Comparison of ENCODE assay signal across 8 cellular contexts in the genomic region with DNA sequence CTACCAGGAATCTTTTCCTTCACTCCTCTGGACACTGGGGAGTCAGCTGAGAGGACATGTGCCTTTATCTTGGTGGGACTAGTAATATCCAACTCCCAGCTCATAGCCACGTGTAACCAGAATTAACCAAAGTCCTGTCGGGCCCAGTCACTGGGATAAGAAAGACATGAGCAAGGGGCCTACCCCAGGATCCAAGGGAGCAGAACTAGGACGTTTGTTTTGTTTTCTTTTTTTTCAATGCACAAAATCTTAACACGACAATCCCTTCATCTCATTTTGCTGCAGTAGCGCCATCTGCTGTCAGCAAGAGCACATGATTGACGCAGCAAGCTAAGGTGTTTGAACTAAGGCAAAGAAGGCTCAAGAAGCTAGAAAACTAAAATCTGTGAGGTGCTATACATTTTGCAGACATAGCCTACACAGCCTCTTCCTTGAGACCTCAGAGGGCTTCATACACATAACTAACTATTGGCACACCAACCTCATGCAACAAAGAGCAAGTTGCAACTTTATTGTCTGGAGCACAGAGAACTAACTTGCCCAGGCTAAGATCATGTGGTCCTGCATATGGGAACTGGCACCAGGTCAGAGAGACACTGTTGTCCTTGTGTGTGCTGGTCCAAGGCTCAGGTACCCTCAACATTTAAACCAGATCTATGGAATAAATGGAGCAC. TPM values are rescaled to one million over a fixed set of nuclear protein-coding genes. Genes with fewer than 3 reads are reported as not detected.
DNase-seq lines count a peak whose midpoint lies in the region; ATAC-seq and TF ChIP-seq lines count a peak whose summit lies in the region.

No MANE protein-coding gene starts in this region.

- POLR2A ChIA-PET in HEK293 (lab: Yijun Ruan, JAX) (interaction anchor here (0.9 kb wide), 1 partner anchor 10 kb away, joined by 3 read pairs; no protein-coding TSS in a partner anchor), PC-9 (lab: Charles Lee; ENCODE audit: unreplicated experiment) (no interaction called here)

- H3K9me3 ChIP-seq in HEK293 (ENCODE audit: control insufficient read depth, insufficient read depth, low read depth, low read length), result no peaks in the 10 kb centered on the region
- no peaks in the 10 kb centered on the region for H3K9me3 ChIP-seq in PC-9 (ENCODE audit: insufficient read depth, low read depth)
- no peaks in the 10 kb centered on the region for H3K9me3 ChIP-seq in esophagus squamous epithelium
- H3K9me3 ChIP-seq in neural cell (ENCODE audit: low read length), result no peaks in the 10 kb centered on the region

- H3K36me3 ChIP-seq in HEK293 (ENCODE audit: control insufficient read depth in 2 of 2, insufficient read depth in 1 of 2, low read length in 2 of 2) (peaks cover 7 to 25% of the 10 kb centered on the region in 2 experiments), PC-9 (ENCODE audit: low read depth) (0 out of 2 replicates have a peak, but pooled peaks cover 1% of the 10 kb centered on the region), esophagus squamous epithelium (peaks cover 0 to 91% (median 28%) of the 10 kb centered on the region in 3 donors), neural cell (ENCODE audit: insufficient read depth, low read length) (peaks cover 10% of the 10 kb centered on the region)

- intact Hi-C loops in CD14-positive monocyte (cut with micrococcal nuclease), result loop anchor here (1.0 to 10.0 kb wide), 4 partner anchors 119 to 273 kb away; no protein-coding TSS in a partner anchor
- intact Hi-C loops in PC-9 (cut with micrococcal nuclease; ENCODE audit: unreplicated experiment), result loop anchor here (1.0 to 2.0 kb wide), 3 partner anchors 120 to 283 kb away; partner anchors contain the start of gene HAPLN3
- intact Hi-C loops in esophagus squamous epithelium (cut with DNase I), result loop anchor here (2.0 to 10.0 kb wide), 2 partner anchors 121 to 273 kb away; no protein-coding TSS in a partner anchor

- peaks cover 10% of the 10 kb centered on the region for H3K4me1 ChIP-seq in HEK293 (ENCODE audit: control insufficient read depth, insufficient read depth, low read length)
- H3K4me1 ChIP-seq in PC-9 (replicated peaks; ENCODE audit: insufficient read depth), result no peaks in the 10 kb centered on the region
- peaks cover 0 to 21% (median 3%) of the 10 kb centered on the region in 3 donors for H3K4me1 ChIP-seq in esophagus squamous epithelium

- H4K20me1 ChIP-seq in PC-9 (ENCODE audit: insufficient read depth) (no peaks in the 10 kb centered on the region), neural cell (ENCODE audit: insufficient read depth) (no peaks in the 10 kb centered on the region)

- H3K27ac ChIP-seq in HEK293 (ENCODE audit: extremely low read depth, low read depth, low read length), result no peak overlapping the region
- no peak overlapping the region for H3K27ac ChIP-seq in PC-9
- H3K27ac ChIP-seq in esophagus squamous epithelium, result peak overlapping the region in 1 of 4 donors; percentile 1
- no peak overlapping the region for H3K27ac ChIP-seq in neural cell (ENCODE audit: low read length)

- peak overlapping the region in 5 of 7 donors; percentile 3 to 66 (median 30) for H3K27ac Mint-ChIP-seq in CD14-positive monocyte

- H2AFZ ChIP-seq in PC-9 (no peak overlapping the region), neural cell (ENCODE audit: low read depth, low read length) (no peak overlapping the region)

- no peaks in the 10 kb centered on the region for H3K79me2 ChIP-seq in PC-9 (ENCODE audit: low read depth)
- no peaks in the 10 kb centered on the region for H3K79me2 ChIP-seq in neural cell (replicated peaks; ENCODE audit: insufficient read depth, low read length)

- peak; percentile 81 for TF ChIP-seq CTCF in CD14-positive monocyte (IDR thresholded peaks at IDR 0.05)
- TF ChIP-seq CTCF in HEK293 (tag by site-specific recombination; IDR thresholded peaks at IDR 0.05), result peak; percentile 81
- peak; percentile 88 for TF ChIP-seq CTCF in PC-9 (conservative IDR thresholded peaks at IDR 0.05)
- TF ChIP-seq CTCF in esophagus squamous epithelium (IDR thresholded peaks at IDR 0.05), result peak; percentile 29 to 89 (median 82)
- peak; percentile 92 for TF ChIP-seq CTCF in neural cell (IDR thresholded peaks at IDR 0.05; ENCODE audit: poor library complexity, severe bottlenecking)

- no peak overlapping the region for H3K9ac ChIP-seq in neural cell (ENCODE audit: low read length)

- peak; percentile 27 to 35 for ATAC-seq in activated T-cell treated with anti-CD3 and anti-CD28 coated beads, Interleukin-2, amount 50 U/mL, for 4 hours
- no peak for ATAC-seq in HG03432 (IDR thresholded peaks at IDR 0.05; ENCODE audit: unreplicated experiment)

- DNase-seq in CD14-positive monocyte (ENCODE audit: low spot score) (no peak), PC-9 (peak; percentile 46 to 50), esophagus squamous epithelium (lab: John Stamatoyannopoulos, UW) (no peak), stromal cell of bone marrow (ENCODE audit: low read depth) (peak; percentile 68)
- peak; percentile 42 for DNase-seq in activated T-cell treated with anti-CD3 and anti-CD28 coated beads, Interleukin-2, amount 50 U/mL, for 4 hours

- peaks cover 5% of the 10 kb centered on the region; the same call in 1 of the 2 replicates for H3F3A ChIP-seq in PC-9 (ENCODE audit: insufficient read depth, low read depth)
- no peaks in the 10 kb centered on the region for H3F3A ChIP-seq in neural cell (ENCODE audit: insufficient read depth, low read length, poor library complexity, severe bottlenecking)

- BruUV-seq in PC-9 (replicated peaks; lab: Mats Ljungman, UMichigan), result no TSS peak

- H3K27me3 Mint-ChIP-seq in CD14-positive monocyte (ENCODE audit: low read depth in 3 of 3), result no peaks in the 10 kb centered on the region
- H3K27me3 Mint-ChIP-seq in activated T-cell treated with anti-CD3 and anti-CD28 coated beads, Interleukin-2, amount 50 U/mL, for 4 hours (ENCODE audit: low read depth), result no peaks in the 10 kb centered on the region

- no peak overlapping the region for H3K4me2 ChIP-seq in PC-9
- H3K4me2 ChIP-seq in neural cell (ENCODE audit: low read length), result no peak overlapping the region

- CTCF ChIA-PET in HEK293 (lab: Yijun Ruan, JAX) (interaction anchor here (0.6 to 19.0 kb wide), 63 partner anchors 9 to 1327 kb away, joined by 3 to 480 read pairs (median 4); partner anchors contain the start of genes ABHD2, FANCI and HAPLN3), PC-9 (lab: Charles Lee) (interaction anchor here (0.6 to 1.3 kb wide), 6 partner anchors 18 to 1657 kb away, joined by 3 to 6 read pairs (median 4); no protein-coding TSS in a partner anchor)

- TF ChIP-seq RAD21 in neural cell (conservative IDR thresholded peaks at IDR 0.05), result peak; percentile 89

- no peak for TF ChIP-seq EP300 in neural cell (conservative IDR thresholded peaks at IDR 0.05; ENCODE audit: poor library complexity, severe bottlenecking)

- H3K4me3 Mint-ChIP-seq in CD14-positive monocyte, result no peak overlapping the region
- H3K4me3 Mint-ChIP-seq in activated T-cell treated with anti-CD3 and anti-CD28 coated beads, Interleukin-2, amount 50 U/mL, for 4 hours, result no peak overlapping the region

- H3K4me1 Mint-ChIP-seq in CD14-positive monocyte, result no peaks in the 10 kb centered on the region
- peaks cover 31% of the 10 kb centered on the region for H3K4me1 Mint-ChIP-seq in activated T-cell treated with anti-CD3 and anti-CD28 coated beads, Interleukin-2, amount 50 U/mL, for 4 hours (ENCODE audit: low read depth)

- peaks cover 0 to 1% (median 0%) of the 10 kb centered on the region in 7 donors for H3K9me3 Mint-ChIP-seq in CD14-positive monocyte
- no peaks in the 10 kb centered on the region for H3K9me3 Mint-ChIP-seq in activated T-cell treated with anti-CD3 and anti-CD28 coated beads, Interleukin-2, amount 50 U/mL, for 4 hours

- H3K27me3 ChIP-seq in PC-9 (ENCODE audit: insufficient read depth, low read depth), result no peaks in the 10 kb centered on the region
- no peaks in the 10 kb centered on the region for H3K27me3 ChIP-seq in esophagus squamous epithelium
- no peaks in the 10 kb centered on the region for H3K27me3 ChIP-seq in neural cell (ENCODE audit: insufficient read depth, low read depth, low read length)

- peaks cover 88 to 98% of the 10 kb centered on the region in 2 donors for H3K36me3 Mint-ChIP-seq in CD14-positive monocyte
- peaks cover 35% of the 10 kb centered on the region for H3K36me3 Mint-ChIP-seq in activated T-cell treated with anti-CD3 and anti-CD28 coated beads, Interleukin-2, amount 50 U/mL, for 4 hours (ENCODE audit: insufficient read depth)

- H3K4me3 ChIP-seq in HEK293 (ENCODE audit: low read depth, low read length) (no peak overlapping the region), PC-9 (no peak overlapping the region), esophagus squamous epithelium (no peak overlapping the region), neural cell (ENCODE audit: low read length) (no peak overlapping the region)

- 0 to 8% methylated on average over 5 to 6 of the region's 6 CpGs for WGBS in esophagus squamous epithelium, 2 donors

- TF ChIP-seq POLR2A in esophagus squamous epithelium (IDR thresholded peaks at IDR 0.05), result no peak

- H3K9me2 ChIP-seq in PC-9 (ENCODE audit: insufficient read depth) (no peaks in the 10 kb centered on the region), neural cell (ENCODE audit: insufficient read depth, low read length) (no peaks in the 10 kb centered on the region)

TF ChIP-seq in HEK293, 187 proteins besides CTCF, POLR2A, EP300 and RAD21 (continues in another document):
- TF ChIP-seq ZNF366 (tag by site-specific recombination; conservative IDR thresholded peaks at IDR 0.05), result peak; percentile 75
- TF ChIP-seq ZNF2 (tag by site-specific recombination; IDR thresholded peaks at IDR 0.05), result peak; percentile 59
- TF ChIP-seq ZNF610 (tag by site-specific recombination; IDR thresholded peaks at IDR 0.05; ENCODE audit: borderline replicate concordance), result no peak
- TF ChIP-seq ZNF660 (tag by site-specific recombination; IDR thresholded peaks at IDR 0.05), result 0 out of 2 replicates have a peak, but pooled peaks have one; percentile 42
- TF ChIP-seq ZBTB17 (tag by site-specific recombination; IDR thresholded peaks at IDR 0.05), result 0 out of 2 replicates have a peak, but pooled peaks have one; percentile 16

TF ChIP-seq in neural cell, 6 proteins besides CTCF, POLR2A, EP300 and RAD21:
- TF ChIP-seq SMC3 (conservative IDR thresholded peaks at IDR 0.05; ENCODE audit: poor library complexity), result peak; percentile 95
- TF ChIP-seq POLR2AphosphoS5 (IDR thresholded peaks at IDR 0.05), result no peak

RNA-seq across cellular contexts. Expression of gene RLBP1, which starts 43.6 kb away (rescaled TPM):
- polyA plus RNA-seq in CD14-positive monocyte, result not detected
- total RNA-seq in PC-9 (2021), result not detected in 2 replicates
- total RNA-seq in activated T-cell treated with anti-CD3 and anti-CD28 coated beads, Interleukin-2, amount 50 U/mL, for 4 hours, result not detected
- not detected for total RNA-seq in esophagus squamous epithelium
- 0.16 TPM in 1 of 2 replicates, not detected in the other for polyA plus RNA-seq in neural cell
- not detected in 2 replicates for polyA minus RNA-seq in neural cell

Comparison
In these comparisons a context has a peak if more than half of its experiments do, and no peak if none do; other contexts are left out.
1. DNase-seq: peak in PC-9 (2 of 2), activated T-cell treated with anti-CD3 and anti-CD28 coated beads, Interleukin-2, amount 50 U/mL, for 4 hours (single experiment) and stromal cell of bone marrow (single experiment); none in CD14-positive monocyte (single experiment) and esophagus squamous epithelium (single experiment).
2. Peak in every context shown above with its lines, with median percentiles within 50 percentile points of each other: CTCF ChIP-seq.